Comparison of ENCODE assay signal across 1 cellular context in the genomic region with DNA sequence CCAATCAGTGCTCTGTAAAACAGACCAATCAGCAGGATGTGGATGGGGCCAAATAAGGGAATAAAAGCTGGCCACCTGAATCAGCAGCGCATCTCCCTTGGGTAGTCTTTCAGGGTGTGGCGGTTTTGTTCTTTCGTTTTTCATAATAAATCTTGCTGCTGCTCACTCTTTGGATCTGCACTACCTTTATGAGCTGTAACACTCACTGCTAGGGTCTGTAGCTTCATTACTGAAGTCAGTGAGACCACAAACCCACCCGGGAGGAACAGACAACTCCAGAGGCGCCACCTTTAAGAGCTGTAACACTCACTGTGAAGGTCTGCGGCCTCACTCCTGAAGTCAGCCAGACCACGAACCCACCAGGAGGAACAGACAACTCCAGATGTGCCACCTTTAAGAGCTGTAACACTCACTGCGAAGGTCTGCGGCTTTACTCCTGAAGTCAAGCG.
TF ChIP-seq lines count a peak whose summit lies in the region.

No MANE protein-coding gene starts in this region.

TF ChIP-seq in IMR-90, 13 proteins besides CTCF, POLR2A, EP300 and RAD21:
- TF ChIP-seq MXI1 (IDR thresholded peaks at IDR 0.05; ENCODE audit: borderline replicate concordance, low read depth, low read length) (no peak), MAFK (IDR thresholded peaks at IDR 0.05; ENCODE audit: low read depth, low read length) (no peak), RCOR1 (IDR thresholded peaks at IDR 0.05; ENCODE audit: insufficient replicate concordance, low read length) (no peak), BHLHE40 (IDR thresholded peaks at IDR 0.05; ENCODE audit: low read depth, low read length) (no peak), FOS (IDR thresholded peaks at IDR 0.05; ENCODE audit: low read depth, low read length) (no peak), NFE2L2 (IDR thresholded peaks at IDR 0.05; ENCODE audit: low read depth, low read length) (no peak), CHD1 (IDR thresholded peaks at IDR 0.05; ENCODE audit: low read depth, low read length) (no peak), RFX5 (IDR thresholded peaks at IDR 0.05; ENCODE audit: low read depth, low read length) (no peak), USF2 (IDR thresholded peaks at IDR 0.05; ENCODE audit: low read depth, low read length) (no peak), CEBPB (IDR thresholded peaks at IDR 0.05; ENCODE audit: low read depth, low read length) (no peak), ELK1 (IDR thresholded peaks at IDR 0.05; ENCODE audit: borderline replicate concordance, low read depth, low read length) (no peak), MAZ (IDR thresholded peaks at IDR 0.05; ENCODE audit: borderline replicate concordance, low read depth, low read length) (no peak), SMC3 (IDR thresholded peaks at IDR 0.05; ENCODE audit: low read depth, low read length) (no peak)
